ENCODE assay signal across 23 cellular contexts in genomic region chr6:401994-402640, GRCh38.
DNase-seq lines count a peak whose midpoint lies in the region; ATAC-seq, FAIRE-seq and TF ChIP-seq lines count a peak whose summit lies in the region.
"Had no signal": no experiment of that assay in that cellular context is flagged by ENCODE, and none has a peak within 500 bp of the region (broad histone marks: within the 10 kb centered on the region; RNA-seq: fewer than 3 reads in every experiment).

No MANE protein-coding gene starts in this region.

- no peak for TF ChIP-seq CTCF in MM.1S (IDR thresholded peaks at IDR 0.05; ENCODE audit: low read length)

- no peak for FAIRE-seq in HTR-8/SVneo (lab: Jason Lieb, UNC)
- FAIRE-seq: colon, endometrium, TTC549 had no signal

- no peaks in the 10 kb centered on the region for H3K27me3 ChIP-seq in MM.1S (replicated peaks; ENCODE audit: insufficient read depth, low read length)
- H3K27me3 ChIP-seq: body of pancreas had no signal

- peak overlapping the region; percentile 44; the same call in 1 of the 2 replicates for H3K4me2 ChIP-seq in MM.1S (ENCODE audit: low read depth, low read length)

- H3K4me1 Mint-ChIP-seq in activated naive CD4-positive, alpha-beta T cell treated with anti-CD3 and anti-CD28 coated beads, Interleukin-2, amount 50 U/mL, for 24 hours, result peaks cover 88% of the 10 kb centered on the region
- H3K4me1 Mint-ChIP-seq in activated naive CD8-positive, alpha-beta T cell (ENCODE audit: low read depth), result peaks cover 91% of the 10 kb centered on the region
- H3K4me1 Mint-ChIP-seq in stimulated activated naive B cell treated with anti-CD40 and anti-IgM and Interleukin-4, amounts not matched to agents 10 μg/mL and 1 μg/mL and 100 μg/mL, for 72 hours, result peaks cover 70 to 90% of the 10 kb centered on the region in 2 donors

- H3F3A ChIP-seq in MM.1S (ENCODE audit: insufficient read depth, low read length), result peaks cover 99% of the 10 kb centered on the region

- H3K79me2 ChIP-seq in MM.1S (ENCODE audit: low read length), result peaks cover 98% of the 10 kb centered on the region

- H4K20me1 ChIP-seq in MM.1S (ENCODE audit: insufficient read depth, low read length), result peaks cover 84% of the 10 kb centered on the region

- H3K9ac ChIP-seq in MM.1S (ENCODE audit: low read length), result no peak overlapping the region

- H2AFZ ChIP-seq in MM.1S (ENCODE audit: low read length), result no peak overlapping the region

- no peak for ATAC-seq in stimulated activated naive B cell treated with anti-CD40 and anti-IgM and Interleukin-4, amounts not matched to agents 10 μg/mL and 1 μg/mL and 100 μg/mL, for 72 hours (replicated peaks)
- ATAC-seq in HG02623 (IDR thresholded peaks at IDR 0.05; ENCODE audit: unreplicated experiment), result no peak
- ATAC-seq: body of pancreas, left ventricle myocardium superior, mucosa of descending colon had no signal

- H3K27ac Mint-ChIP-seq in activated naive CD4-positive, alpha-beta T cell treated with anti-CD3 and anti-CD28 coated beads, Interleukin-2, amount 50 U/mL, for 24 hours, result peak overlapping the region; percentile 98
- H3K27ac Mint-ChIP-seq in activated naive CD8-positive, alpha-beta T cell, result peak overlapping the region; percentile 96
- peak overlapping the region; percentile 99 for H3K27ac Mint-ChIP-seq in stimulated activated naive B cell treated with anti-CD40 and anti-IgM and Interleukin-4, amounts not matched to agents 10 μg/mL and 1 μg/mL and 100 μg/mL, for 72 hours

- H3K4me1 ChIP-seq in MM.1S (ENCODE audit: low read length), result peaks cover 64% of the 10 kb centered on the region
- H3K4me1 ChIP-seq: body of pancreas, Caco-2, HAP-1 had no signal

- H3K27me3 Mint-ChIP-seq in activated naive CD4-positive, alpha-beta T cell treated with anti-CD3 and anti-CD28 coated beads, Interleukin-2, amount 50 U/mL, for 24 hours, result no peaks in the 10 kb centered on the region
- no peaks in the 10 kb centered on the region for H3K27me3 Mint-ChIP-seq in activated naive CD8-positive, alpha-beta T cell
- H3K27me3 Mint-ChIP-seq in stimulated activated naive B cell treated with anti-CD40 and anti-IgM and Interleukin-4, amounts not matched to agents 10 μg/mL and 1 μg/mL and 100 μg/mL, for 72 hours, result no peaks in the 10 kb centered on the region

- H3K36me3 ChIP-seq in MM.1S (replicated peaks; ENCODE audit: insufficient read depth, low read length), result peaks cover 42% of the 10 kb centered on the region
- H3K36me3 ChIP-seq: HAP-1, thoracic aorta had no signal

- peak overlapping the region; percentile 93 for H3K4me3 Mint-ChIP-seq in activated naive CD4-positive, alpha-beta T cell treated with anti-CD3 and anti-CD28 coated beads, Interleukin-2, amount 50 U/mL, for 24 hours
- peak overlapping the region; percentile 88 for H3K4me3 Mint-ChIP-seq in activated naive CD8-positive, alpha-beta T cell
- H3K4me3 Mint-ChIP-seq in stimulated activated naive B cell treated with anti-CD40 and anti-IgM and Interleukin-4, amounts not matched to agents 10 μg/mL and 1 μg/mL and 100 μg/mL, for 72 hours, result peak overlapping the region; percentile 84 to 88

- no peak for DNase-seq in activated naive CD4-positive, alpha-beta T cell treated with anti-CD3 and anti-CD28 coated beads, Interleukin-2, amount 50 U/mL, for 16 hours
- DNase-seq in MM.1S (no peak), HTR-8/SVneo (ENCODE audit: insufficient read length, low spot score) (no peak), T1000 (lab: John Stamatoyannopoulos, UW) (no peak)
- no peak for DNase-seq in stimulated activated naive B cell treated with anti-CD40 and anti-IgM and Interleukin-4, amounts not matched to agents 10 μg/mL and 1 μg/mL and 100 μg/mL, for 72 hours
- DNase-seq: activated CD4-positive, alpha-beta T cell treated with anti-CD3 and anti-CD28 coated beads for 48 hours; activated gamma-delta T cell; body of pancreas; Caco-2; head of caudate nucleus; left ventricle myocardium superior; mucosa of descending colon; NCI-H1105; NCI-H524 treated with DMSO at 0.1 percent for 48 hours; nucleus accumbens had no signal

- H3K27ac ChIP-seq in MM.1S (ENCODE audit: low read length), result peak overlapping the region; percentile 26; the same call in 1 of the 2 replicates
- H3K27ac ChIP-seq: body of pancreas, thoracic aorta had no signal

- no peak overlapping the region for H3K4me3 ChIP-seq in MM.1S (ENCODE audit: low read length)
- H3K4me3 ChIP-seq: body of pancreas, HAP-1, mucosa of descending colon, thoracic aorta had no signal

- peaks cover 74% of the 10 kb centered on the region for H3K36me3 Mint-ChIP-seq in activated naive CD4-positive, alpha-beta T cell treated with anti-CD3 and anti-CD28 coated beads, Interleukin-2, amount 50 U/mL, for 24 hours
- H3K36me3 Mint-ChIP-seq in activated naive CD8-positive, alpha-beta T cell, result peaks cover 62% of the 10 kb centered on the region
- H3K36me3 Mint-ChIP-seq in stimulated activated naive B cell treated with anti-CD40 and anti-IgM and Interleukin-4, amounts not matched to agents 10 μg/mL and 1 μg/mL and 100 μg/mL, for 72 hours, result peaks cover 79 to 83% of the 10 kb centered on the region in 2 donors

- no peaks in the 10 kb centered on the region for H3K9me3 ChIP-seq in MM.1S (replicated peaks; ENCODE audit: insufficient read depth, low read length)
- H3K9me3 ChIP-seq: body of pancreas, Caco-2, HAP-1, mucosa of descending colon, thoracic aorta had no signal

- H3K9me2 ChIP-seq in MM.1S (replicated peaks; ENCODE audit: insufficient read depth, low read length), result no peaks in the 10 kb centered on the region

- H3K9me3 Mint-ChIP-seq in activated naive CD4-positive, alpha-beta T cell treated with anti-CD3 and anti-CD28 coated beads, Interleukin-2, amount 50 U/mL, for 24 hours, result no peaks in the 10 kb centered on the region
- H3K9me3 Mint-ChIP-seq in activated naive CD8-positive, alpha-beta T cell (ENCODE audit: low read depth), result no peaks in the 10 kb centered on the region
- peaks cover 3 to 4% of the 10 kb centered on the region in 2 donors for H3K9me3 Mint-ChIP-seq in stimulated activated naive B cell treated with anti-CD40 and anti-IgM and Interleukin-4, amounts not matched to agents 10 μg/mL and 1 μg/mL and 100 μg/mL, for 72 hours
